In the genomic region with DNA sequence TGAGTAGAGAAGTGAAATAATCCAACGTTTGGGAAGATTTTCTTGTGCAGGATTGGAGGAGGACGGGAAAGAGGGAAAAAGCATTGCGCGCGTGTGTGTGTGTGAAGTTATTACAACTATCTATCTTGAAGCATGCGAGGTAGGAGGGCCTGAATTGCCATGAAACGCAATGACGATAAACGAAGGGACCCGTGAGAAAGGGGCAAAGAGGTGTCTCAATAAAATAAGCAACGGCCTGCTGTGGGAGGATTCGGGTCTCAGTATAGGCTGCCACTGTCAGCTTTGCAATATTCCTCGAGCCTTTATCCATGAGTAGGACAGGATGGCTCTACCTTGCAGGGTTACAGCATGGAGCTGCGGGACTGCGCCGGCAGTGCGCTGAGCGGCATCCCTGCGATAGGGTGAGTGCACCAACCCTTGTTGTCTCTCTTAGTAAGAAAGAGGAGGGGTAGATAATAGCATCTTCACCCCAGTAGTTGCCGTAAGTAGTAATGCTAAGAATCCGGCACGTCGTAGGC, we compare ENCODE assay signal across 8 cellular contexts. TPM values are rescaled to one million over a fixed set of nuclear protein-coding genes. Genes with fewer than 3 reads are reported as not detected.
DNase-seq lines count a peak whose midpoint lies in the region; ATAC-seq and TF ChIP-seq lines count a peak whose summit lies in the region.

No MANE protein-coding gene starts in this region.

- H3K9me3 ChIP-seq in AG04450 (ENCODE audit: control insufficient read depth, insufficient read depth, low read length) (no peaks in the 10 kb centered on the region; the same call in 1 of the 2 replicates), iPS-20b (ENCODE audit: insufficient read depth, low read depth, low read length) (no peaks in the 10 kb centered on the region), subcutaneous abdominal adipose tissue (ENCODE audit: control insufficient read depth in 5 of 5, low read length in 5 of 5) (no peaks in the 10 kb centered on the region)

- peaks cover 9% of the 10 kb centered on the region for H3K36me3 Mint-ChIP-seq in activated naive CD8-positive, alpha-beta T cell

- no peaks in the 10 kb centered on the region for H3K27me3 ChIP-seq in AG04450 (ENCODE audit: control insufficient read depth, insufficient read depth, low read length)
- peaks cover 6% of the 10 kb centered on the region; the same call in 1 of the 2 replicates for H3K27me3 ChIP-seq in iPS-20b (ENCODE audit: insufficient read depth, low read length)
- no peaks in the 10 kb centered on the region for H3K27me3 ChIP-seq in subcutaneous abdominal adipose tissue (ENCODE audit: control insufficient read depth in 5 of 5, insufficient read depth in 4 of 5, low read length in 5 of 5)

- peak overlapping the region; percentile 86; the same call in 1 of the 2 replicates for H3K9ac ChIP-seq in iPS-20b (ENCODE audit: low read depth, low read length)
- H3K9ac ChIP-seq in subcutaneous abdominal adipose tissue (ENCODE audit: low read length in 5 of 5): peak overlapping the region in 3 of 5 donors; percentile 19 to 41 (median 26)

- H3K36me3 ChIP-seq in iPS-20b (ENCODE audit: insufficient read depth, low read depth, low read length): no peaks in the 10 kb centered on the region
- H3K36me3 ChIP-seq in subcutaneous abdominal adipose tissue (ENCODE audit: control insufficient read depth in 5 of 5, insufficient read depth in 5 of 5, low read length in 5 of 5): no peaks in the 10 kb centered on the region

- H3K27me3 Mint-ChIP-seq in activated naive CD8-positive, alpha-beta T cell: no peaks in the 10 kb centered on the region

- H3K9me3 Mint-ChIP-seq in activated naive CD8-positive, alpha-beta T cell (ENCODE audit: low read depth): no peaks in the 10 kb centered on the region

- H3K27ac Mint-ChIP-seq in activated naive CD8-positive, alpha-beta T cell: peak overlapping the region; percentile 85

- H3K4me1 Mint-ChIP-seq in activated naive CD8-positive, alpha-beta T cell (ENCODE audit: low read depth): peaks cover 35% of the 10 kb centered on the region

- peak overlapping the region; percentile 97 for H3K4me3 Mint-ChIP-seq in activated naive CD8-positive, alpha-beta T cell

- peak; percentile 25 for ATAC-seq in GM19397 (IDR thresholded peaks at IDR 0.05; ENCODE audit: unreplicated experiment)
- peak; percentile 18 for ATAC-seq in HG03457 (IDR thresholded peaks at IDR 0.05; ENCODE audit: unreplicated experiment)

- H3K27ac ChIP-seq in AG04450 (ENCODE audit: low read depth, low read length) (no peak overlapping the region), iPS-20b (ENCODE audit: low read length) (no peak overlapping the region), subcutaneous abdominal adipose tissue (ENCODE audit: low read depth, low read length) (peak overlapping the region; percentile 72)

- DNase-seq in AG04450 (ENCODE audit: low read depth, low spot score) (no peak), NCI-H1048 (lab: John Stamatoyannopoulos, UW) (no peak), NCI-H510A (lab: John Stamatoyannopoulos, UW) (no peak)

- POLR2A ChIA-PET in AG04450 (lab: Yijun Ruan, JAX): interaction anchor here (0.5 to 2.2 kb wide), 5 partner anchors 9 to 193 kb away, joined by 3 to 9 read pairs (median 4); a partner anchor contains a TSS

- no peak for TF ChIP-seq CTCF in AG04450 (IDR thresholded peaks at IDR 0.05; ENCODE audit: low read depth, low read length)

- H3K4me1 ChIP-seq in iPS-20b (ENCODE audit: insufficient read depth, low read length): peaks cover 9% of the 10 kb centered on the region
- peaks cover 0 to 26% (median 19%) of the 10 kb centered on the region in 5 donors for H3K4me1 ChIP-seq in subcutaneous abdominal adipose tissue (ENCODE audit: control insufficient read depth in 5 of 5, insufficient read depth in 5 of 5, low read length in 5 of 5)

- CTCF ChIA-PET in AG04450 (lab: Charles Lee): interaction anchor here (3.5 kb wide), 1 partner anchor 196 kb away, joined by 17 read pairs; no protein-coding TSS in a partner anchor

- H3K4me3 ChIP-seq in AG04450 (ENCODE audit: low read depth, low read length) (peak overlapping the region; percentile 69), iPS-20b (ENCODE audit: low read length) (peak overlapping the region; percentile 95), subcutaneous abdominal adipose tissue (ENCODE audit: low read depth in 1 of 5, low read length in 5 of 5) (peak overlapping the region; percentile 71 to 99 (median 91))

RNA-seq across cellular contexts. Expression of a gene that starts 0.6 kb away (rescaled TPM):
- 7.0 and 7.8 TPM in 2 replicates for polyA plus RNA-seq in AG04450 (2011; rRNA removed)
- 9.1 and 14.7 TPM in 2 replicates for polyA minus RNA-seq in AG04450 (2011; rRNA and poly(A)+ RNA removed)

RNA-seq across cellular contexts. Expression of a gene that starts 51.1 kb away (rescaled TPM):
- polyA plus RNA-seq in AG04450 (2011; rRNA removed): 52.1 and 70.3 TPM in 2 replicates
- polyA minus RNA-seq in AG04450 (2011; rRNA and poly(A)+ RNA removed): 20.6 and 25.5 TPM in 2 replicates
